ENCODE assay signal across 1 cellular context in the genomic region with DNA sequence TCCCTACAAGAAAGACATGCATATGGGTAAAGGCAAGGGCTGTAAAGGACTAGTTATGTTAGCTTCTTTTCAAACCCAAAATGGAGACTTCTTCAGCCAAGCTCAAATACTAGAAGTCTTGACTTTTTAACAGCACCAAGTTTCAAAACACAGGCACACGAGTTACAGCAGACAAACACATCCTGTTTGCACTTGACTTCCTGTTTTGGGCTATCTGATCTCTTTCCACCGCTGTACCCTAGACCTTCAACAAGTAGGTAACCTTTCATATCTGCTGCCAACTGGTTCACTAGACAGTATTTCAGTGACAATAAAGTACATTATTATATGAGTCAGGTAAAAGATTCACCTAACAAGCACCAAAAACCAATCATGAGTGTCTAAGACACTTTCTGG.
TF ChIP-seq lines count a peak whose summit lies in the region.

No MANE protein-coding gene starts in this region.

TF ChIP-seq in HepG2, 621 proteins besides CTCF, POLR2A, EP300 and RAD21 (continued from another document):
- TF ChIP-seq, protein P1, sequence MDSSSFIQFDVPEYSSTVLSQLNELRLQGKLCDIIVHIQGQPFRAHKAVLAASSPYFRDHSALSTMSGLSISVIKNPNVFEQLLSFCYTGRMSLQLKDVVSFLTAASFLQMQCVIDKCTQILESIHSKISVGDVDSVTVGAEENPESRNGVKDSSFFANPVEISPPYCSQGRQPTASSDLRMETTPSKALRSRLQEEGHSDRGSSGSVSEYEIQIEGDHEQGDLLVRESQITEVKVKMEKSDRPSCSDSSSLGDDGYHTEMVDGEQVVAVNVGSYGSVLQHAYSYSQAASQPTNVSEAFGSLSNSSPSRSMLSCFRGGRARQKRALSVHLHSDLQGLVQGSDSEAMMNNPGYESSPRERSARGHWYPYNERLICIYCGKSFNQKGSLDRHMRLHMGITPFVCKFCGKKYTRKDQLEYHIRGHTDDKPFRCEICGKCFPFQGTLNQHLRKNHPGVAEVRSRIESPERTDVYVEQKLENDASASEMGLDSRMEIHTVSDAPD (CRISPR knock-in tag; IDR thresholded peaks at IDR 0.05), result no peak
- peak; percentile 75 for TF ChIP-seq SAP130 (CRISPR knock-in tag; IDR thresholded peaks at IDR 0.05; ENCODE audit: low read depth)
- TF ChIP-seq, protein P2, sequence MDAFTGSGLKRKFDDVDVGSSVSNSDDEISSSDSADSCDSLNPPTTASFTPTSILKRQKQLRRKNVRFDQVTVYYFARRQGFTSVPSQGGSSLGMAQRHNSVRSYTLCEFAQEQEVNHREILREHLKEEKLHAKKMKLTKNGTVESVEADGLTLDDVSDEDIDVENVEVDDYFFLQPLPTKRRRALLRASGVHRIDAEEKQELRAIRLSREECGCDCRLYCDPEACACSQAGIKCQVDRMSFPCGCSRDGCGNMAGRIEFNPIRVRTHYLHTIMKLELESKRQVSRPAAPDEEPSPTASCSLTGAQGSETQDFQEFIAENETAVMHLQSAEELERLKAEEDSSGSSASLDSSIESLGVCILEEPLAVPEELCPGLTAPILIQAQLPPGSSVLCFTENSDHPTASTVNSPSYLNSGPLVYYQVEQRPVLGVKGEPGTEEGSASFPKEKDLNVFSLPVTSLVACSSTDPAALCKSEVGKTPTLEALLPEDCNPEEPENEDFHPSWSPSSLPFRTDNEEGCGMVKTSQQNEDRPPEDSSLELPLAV (CRISPR knock-in tag; conservative IDR thresholded peaks at IDR 0.05; ENCODE audit: low read depth), result no peak
- peak; percentile 67 for TF ChIP-seq FOXA3 (CRISPR knock-in tag; IDR thresholded peaks at IDR 0.05)
- no peak for TF ChIP-seq KLF13 (CRISPR knock-in tag; IDR thresholded peaks at IDR 0.05)
- 0 out of 2 replicates have a peak, but pooled peaks have one; percentile 31 for TF ChIP-seq PITX1 (CRISPR knock-in tag; IDR thresholded peaks at IDR 0.05)
- TF ChIP-seq, protein P3, sequence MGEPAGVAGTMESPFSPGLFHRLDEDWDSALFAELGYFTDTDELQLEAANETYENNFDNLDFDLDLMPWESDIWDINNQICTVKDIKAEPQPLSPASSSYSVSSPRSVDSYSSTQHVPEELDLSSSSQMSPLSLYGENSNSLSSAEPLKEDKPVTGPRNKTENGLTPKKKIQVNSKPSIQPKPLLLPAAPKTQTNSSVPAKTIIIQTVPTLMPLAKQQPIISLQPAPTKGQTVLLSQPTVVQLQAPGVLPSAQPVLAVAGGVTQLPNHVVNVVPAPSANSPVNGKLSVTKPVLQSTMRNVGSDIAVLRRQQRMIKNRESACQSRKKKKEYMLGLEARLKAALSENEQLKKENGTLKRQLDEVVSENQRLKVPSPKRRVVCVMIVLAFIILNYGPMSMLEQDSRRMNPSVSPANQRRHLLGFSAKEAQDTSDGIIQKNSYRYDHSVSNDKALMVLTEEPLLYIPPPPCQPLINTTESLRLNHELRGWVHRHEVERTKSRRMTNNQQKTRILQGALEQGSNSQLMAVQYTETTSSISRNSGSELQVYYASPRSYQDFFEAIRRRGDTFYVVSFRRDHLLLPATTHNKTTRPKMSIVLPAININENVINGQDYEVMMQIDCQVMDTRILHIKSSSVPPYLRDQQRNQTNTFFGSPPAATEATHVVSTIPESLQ (CRISPR knock-in tag; conservative IDR thresholded peaks at IDR 0.05), result 0 out of 2 replicates have a peak, but pooled peaks have one; percentile 24
- peak; percentile 83 for TF ChIP-seq BCL6 (CRISPR knock-in tag; IDR thresholded peaks at IDR 0.05)
- TF ChIP-seq HNF4A (CRISPR knock-in tag; IDR thresholded peaks at IDR 0.05), result peak; percentile 57; the same call in 1 of the 2 replicates
- peak; percentile 70 for TF ChIP-seq NCOA2 (CRISPR knock-in tag; IDR thresholded peaks at IDR 0.05)
- no peak for TF ChIP-seq FOXM1 (CRISPR knock-in tag; IDR thresholded peaks at IDR 0.05)
- no peak for TF ChIP-seq KLF9 (CRISPR knock-in tag; IDR thresholded peaks at IDR 0.05; ENCODE audit: low read depth)
- TF ChIP-seq, protein P4, sequence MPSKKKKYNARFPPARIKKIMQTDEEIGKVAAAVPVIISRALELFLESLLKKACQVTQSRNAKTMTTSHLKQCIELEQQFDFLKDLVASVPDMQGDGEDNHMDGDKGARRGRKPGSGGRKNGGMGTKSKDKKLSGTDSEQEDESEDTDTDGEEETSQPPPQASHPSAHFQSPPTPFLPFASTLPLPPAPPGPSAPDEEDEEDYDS (CRISPR knock-in tag; IDR thresholded peaks at IDR 0.05), result 0 out of 2 replicates have a peak, but pooled peaks have one; percentile 26
- TF ChIP-seq CBX5 (CRISPR knock-in tag; IDR thresholded peaks at IDR 0.05; ENCODE audit: borderline replicate concordance), result no peak
- no peak for TF ChIP-seq EHMT2 (IDR thresholded peaks at IDR 0.05; ENCODE audit: borderline replicate concordance, low read depth, low read length)
- no peak for TF ChIP-seq TAF15 (IDR thresholded peaks at IDR 0.05; ENCODE audit: low read depth, low read length, poor library complexity, severe bottlenecking)
- TF ChIP-seq, protein P5, sequence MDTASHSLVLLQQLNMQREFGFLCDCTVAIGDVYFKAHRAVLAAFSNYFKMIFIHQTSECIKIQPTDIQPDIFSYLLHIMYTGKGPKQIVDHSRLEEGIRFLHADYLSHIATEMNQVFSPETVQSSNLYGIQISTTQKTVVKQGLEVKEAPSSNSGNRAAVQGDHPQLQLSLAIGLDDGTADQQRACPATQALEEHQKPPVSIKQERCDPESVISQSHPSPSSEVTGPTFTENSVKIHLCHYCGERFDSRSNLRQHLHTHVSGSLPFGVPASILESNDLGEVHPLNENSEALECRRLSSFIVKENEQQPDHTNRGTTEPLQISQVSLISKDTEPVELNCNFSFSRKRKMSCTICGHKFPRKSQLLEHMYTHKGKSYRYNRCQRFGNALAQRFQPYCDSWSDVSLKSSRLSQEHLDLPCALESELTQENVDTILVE (CRISPR knock-in tag; IDR thresholded peaks at IDR 0.05), result peak; percentile 27; the same call in 1 of the 2 replicates
TF ChIP-seq in HepG2: peak in this region for 70.
